In the genomic region with DNA sequence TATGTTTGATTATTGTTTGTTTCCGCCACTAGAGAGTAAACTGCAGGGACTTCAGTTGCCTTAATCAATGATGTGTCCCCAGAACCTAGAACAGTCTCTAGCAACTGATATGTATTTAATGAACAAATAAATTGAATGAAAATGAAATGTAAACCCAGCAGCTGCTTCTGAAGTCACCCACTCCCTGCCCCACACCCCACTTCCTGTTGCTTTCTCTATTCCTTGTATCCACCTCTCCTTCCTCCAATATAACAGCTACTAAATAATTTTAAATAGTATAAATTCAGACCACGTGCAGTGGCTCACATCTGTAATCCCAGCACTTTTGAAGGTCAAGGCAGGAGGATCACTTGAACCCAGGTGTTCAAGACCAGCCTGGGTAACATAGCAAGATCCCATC, we compare ENCODE assay signal across 8 cellular contexts.
A peak's percentile ranks its signal among the peaks of the same experiment; 100 is the strongest.
DNase-seq lines count a peak whose midpoint lies in the region; ATAC-seq and TF ChIP-seq lines count a peak whose summit lies in the region.

No MANE protein-coding gene starts in this region.

- H3K79me2 ChIP-seq in Loucy (ENCODE audit: insufficient read depth, low read length): peaks cover 100% of the 10 kb centered on the region
- peaks cover 29% of the 10 kb centered on the region for H3K79me2 ChIP-seq in parathyroid adenoma

- no peak overlapping the region for H2AFZ ChIP-seq in Loucy (ENCODE audit: low read length)
- H2AFZ ChIP-seq in parathyroid adenoma: no peak overlapping the region

- H3K27ac ChIP-seq in C4-2B (peak overlapping the region; percentile 79), parathyroid adenoma (peak overlapping the region; percentile 93)

- no peak for DNase-seq in NCI-H1092 (lab: John Stamatoyannopoulos, UW)
- DNase-seq in GM19240 (ENCODE audit: insufficient read length, low spot score): no peak

- no peak overlapping the region for H3K4me3 ChIP-seq in Loucy (ENCODE audit: low read length, poor library complexity, severe bottlenecking)
- no peak overlapping the region for H3K4me3 ChIP-seq in parathyroid adenoma (ENCODE audit: low read depth, low read length)

- H3K9ac ChIP-seq in Loucy (ENCODE audit: low read depth, low read length, poor library complexity, severe bottlenecking) (no peak overlapping the region), parathyroid adenoma (no peak overlapping the region)

- H3K4me1 ChIP-seq in Loucy (ENCODE audit: insufficient read depth, low read length, poor library complexity, severe bottlenecking): peaks cover 81% of the 10 kb centered on the region
- peaks cover 47% of the 10 kb centered on the region for H3K4me1 ChIP-seq in parathyroid adenoma

- peaks cover 92% of the 10 kb centered on the region for H3K4me1 Mint-ChIP-seq in dendritic cell treated with granulocyte-macrophage colony-stimulating factor and Interleukin-4, amounts not matched to agents 40 ng/mL and 50 ng/mL, for 4 days (ENCODE audit: low read depth)

- no peak overlapping the region for H3K4me3 Mint-ChIP-seq in dendritic cell treated with granulocyte-macrophage colony-stimulating factor and Interleukin-4, amounts not matched to agents 40 ng/mL and 50 ng/mL, for 4 days

- peaks cover 18% of the 10 kb centered on the region; the same call in 1 of the 2 replicates for H3K36me3 ChIP-seq in Loucy (ENCODE audit: insufficient read depth, low read length)
- H3K36me3 ChIP-seq in parathyroid adenoma (ENCODE audit: control insufficient read depth, insufficient read depth, low read length): no peaks in the 10 kb centered on the region

- ATAC-seq in HG03469 (IDR thresholded peaks at IDR 0.05; ENCODE audit: unreplicated experiment) (no peak), GM19452 (IDR thresholded peaks at IDR 0.05; ENCODE audit: unreplicated experiment) (no peak)

- H3K27me3 ChIP-seq in Loucy (ENCODE audit: insufficient read depth, low read length, poor library complexity, severe bottlenecking) (no peaks in the 10 kb centered on the region), parathyroid adenoma (ENCODE audit: control insufficient read depth, insufficient read depth, low read length) (no peaks in the 10 kb centered on the region)

- H3K9me3 ChIP-seq in Loucy (ENCODE audit: insufficient read depth, low read depth, low read length) (no peaks in the 10 kb centered on the region), parathyroid adenoma (ENCODE audit: control insufficient read depth, low read length) (no peaks in the 10 kb centered on the region)

- peaks cover 47% of the 10 kb centered on the region for H3K36me3 Mint-ChIP-seq in dendritic cell treated with granulocyte-macrophage colony-stimulating factor and Interleukin-4, amounts not matched to agents 40 ng/mL and 50 ng/mL, for 4 days (ENCODE audit: low read depth)

- H3K4me2 ChIP-seq in Loucy (ENCODE audit: low read depth, low read length, poor library complexity, severe bottlenecking): peak overlapping the region; percentile 18
- H3K4me2 ChIP-seq in parathyroid adenoma (ENCODE audit: low read length): peak overlapping the region; percentile 9

- no peaks in the 10 kb centered on the region for H3K27me3 Mint-ChIP-seq in dendritic cell treated with granulocyte-macrophage colony-stimulating factor and Interleukin-4, amounts not matched to agents 40 ng/mL and 50 ng/mL, for 4 days

- no peaks in the 10 kb centered on the region for H3K9me2 ChIP-seq in Loucy (replicated peaks; ENCODE audit: low read depth, low read length)

- no peaks in the 10 kb centered on the region for H3K9me3 Mint-ChIP-seq in dendritic cell treated with granulocyte-macrophage colony-stimulating factor and Interleukin-4, amounts not matched to agents 40 ng/mL and 50 ng/mL, for 4 days

- H4K20me1 ChIP-seq in Loucy (ENCODE audit: insufficient read depth, low read length, poor library complexity, severe bottlenecking): peaks cover 97% of the 10 kb centered on the region

- TF ChIP-seq CTCF in C4-2B (conservative IDR thresholded peaks at IDR 0.05) (no peak), Loucy (conservative IDR thresholded peaks at IDR 0.05; ENCODE audit: low read length) (no peak), parathyroid adenoma (IDR thresholded peaks at IDR 0.05) (no peak)

- no peaks in the 10 kb centered on the region for H3F3A ChIP-seq in Loucy (ENCODE audit: low read depth)

- H3K27ac Mint-ChIP-seq in dendritic cell treated with granulocyte-macrophage colony-stimulating factor and Interleukin-4, amounts not matched to agents 40 ng/mL and 50 ng/mL, for 4 days: peak overlapping the region; percentile 84

- intact Hi-C loops in dendritic cell treated with granulocyte-macrophage colony-stimulating factor and Interleukin-4, amounts not matched to agents 40 ng/mL and 50 ng/mL, for 4 days (cut with micrococcal nuclease): loop anchor here (5.0 kb wide), 1 partner anchor 40 kb away; no protein-coding TSS in a partner anchor
